ENCODE assay signal across 25 cellular contexts in genomic region chr22:45185718-45186511, GRCh38. TPM values are rescaled to one million over a fixed set of nuclear protein-coding genes. Genes with fewer than 3 reads are reported as not detected.
A peak's percentile ranks its signal among the peaks of the same experiment; 100 is the strongest.
DNase-seq lines count a peak whose midpoint lies in the region; ATAC-seq, FAIRE-seq and TF ChIP-seq lines count a peak whose summit lies in the region.
"Had no signal": no experiment of that assay in that cellular context is flagged by ENCODE, and none has a peak within 500 bp of the region (broad histone marks: within the 10 kb centered on the region; RNA-seq: fewer than 3 reads in every experiment).

No MANE protein-coding gene starts in this region.

- no peak overlapping the region for H2AK5ac ChIP-seq in H9 (ENCODE audit: insufficient read length, low read length)

- H2BK15ac ChIP-seq in H9 (ENCODE audit: low read depth, low read length) = no peak overlapping the region

- H3K23ac ChIP-seq in H9 (ENCODE audit: insufficient read length, low read depth, low read length) = no peak overlapping the region

- H4K5ac ChIP-seq in H9 (ENCODE audit: insufficient read length, low read depth, low read length) = no peak overlapping the region

- no peak overlapping the region for H2BK5ac ChIP-seq in H9 (ENCODE audit: insufficient read length, low read length)

- no peak for TF ChIP-seq CTCF in CD8-positive, alpha-beta T cell (IDR thresholded peaks at IDR 0.05)
- TF ChIP-seq CTCF in H9 (conservative IDR thresholded peaks at IDR 0.05) (no peak), kidney (IDR thresholded peaks at IDR 0.05; ENCODE audit: borderline replicate concordance, extremely low read depth, insufficient read depth) (no peak), left lung (IDR thresholded peaks at IDR 0.05) (no peak)

- no peak overlapping the region for H2BK120ac ChIP-seq in H9 (ENCODE audit: low read depth, low read length, poor library complexity, severe bottlenecking)

- POLR2A ChIA-PET in CD8-positive, alpha-beta T cell (lab: Charles Lee) = no interaction called here
- POLR2A ChIA-PET in activated CD8-positive, alpha-beta T cell treated with anti-CD3 and anti-CD28 coated beads, Interleukin-2, amount 10 ng/mL, durations not matched to agents 7 days and 5 days (lab: Charles Lee) = no interaction called here
- POLR2A ChIA-PET in naive thymus-derived CD4-positive, alpha-beta T cell (lab: Charles Lee) = interaction anchor here (1.0 kb wide), 1 partner anchor 13 kb away, joined by 3 read pairs; no protein-coding TSS in a partner anchor

- H4K20me1 ChIP-seq in H9 (ENCODE audit: control insufficient read depth, insufficient read depth, insufficient read length) = no peaks in the 10 kb centered on the region

- H3K9me3 Mint-ChIP-seq in CD8-positive, alpha-beta T cell = no peaks in the 10 kb centered on the region
- no peaks in the 10 kb centered on the region for H3K9me3 Mint-ChIP-seq in H9
- H3K9me3 Mint-ChIP-seq in activated CD8-positive, alpha-beta T cell treated with anti-CD3 and anti-CD28 coated beads, Interleukin-2, amount 10 ng/mL, durations not matched to agents 7 days and 5 days (ENCODE audit: insufficient read depth) = no peaks in the 10 kb centered on the region
- no peaks in the 10 kb centered on the region for H3K9me3 Mint-ChIP-seq in naive thymus-derived CD4-positive, alpha-beta T cell
- H3K9me3 Mint-ChIP-seq: activated T-helper 1 cell treated with anti-CD3 and anti-CD28 coated beads, Interleukin-12 subunit alpha, Interleukin-12 subunit beta, Interleukin-2, Interleukin-4 antibody, amounts not matched to agents 30 ng/mL and 10 ng/mL and 1 ng/mL, durations not matched to agents 14 hours and 24 hours and 36 hours had no signal

- H3K4me1 Mint-ChIP-seq in CD8-positive, alpha-beta T cell (ENCODE audit: low read depth) = peaks cover 19% of the 10 kb centered on the region
- H3K4me1 Mint-ChIP-seq in H9 = peaks cover 18 to 22% of the 10 kb centered on the region in 2 experiments
- peaks cover 21% of the 10 kb centered on the region for H3K4me1 Mint-ChIP-seq in activated CD8-positive, alpha-beta T cell treated with anti-CD3 and anti-CD28 coated beads, Interleukin-2, amount 10 ng/mL, durations not matched to agents 7 days and 5 days (ENCODE audit: low read depth)
- peaks cover 0 to 24% (median 13%) of the 10 kb centered on the region in 7 donors for H3K4me1 Mint-ChIP-seq in naive thymus-derived CD4-positive, alpha-beta T cell

- H3K56ac ChIP-seq in H9 (ENCODE audit: insufficient read length, low read depth, low read length) = no peak overlapping the region

- intact Hi-C loops in CD8-positive, alpha-beta T cell (cut with DNase I, micrococcal nuclease) = no loop called here
- intact Hi-C loops in naive thymus-derived CD4-positive, alpha-beta T cell (cut with micrococcal nuclease) = no loop called here
- intact Hi-C loops in kidney (cut with DNase I) (no loop called here), head of caudate nucleus (cut with DNase I) (no loop called here), left lung (cut with DNase I) (no loop called here)

- H3K36me3 Mint-ChIP-seq in CD8-positive, alpha-beta T cell = peaks cover 73% of the 10 kb centered on the region
- H3K36me3 Mint-ChIP-seq in H9 (ENCODE audit: insufficient read depth in 1 of 3, low read depth in 3 of 3) = peaks cover 35 to 69% (median 60%) of the 10 kb centered on the region in 3 experiments
- peaks cover 59% of the 10 kb centered on the region for H3K36me3 Mint-ChIP-seq in activated CD8-positive, alpha-beta T cell treated with anti-CD3 and anti-CD28 coated beads, Interleukin-2, amount 10 ng/mL, durations not matched to agents 7 days and 5 days (ENCODE audit: low read depth)
- H3K36me3 Mint-ChIP-seq in naive thymus-derived CD4-positive, alpha-beta T cell = peaks cover 3 to 40% (median 21%) of the 10 kb centered on the region in 5 donors

- peak overlapping the region; percentile 83 for H3K27ac Mint-ChIP-seq in CD8-positive, alpha-beta T cell
- H3K27ac Mint-ChIP-seq in H9 = peak overlapping the region in 2 of 3 experiments; percentile 15 to 25; a peak in 3 of 7 replicates
- peak overlapping the region; percentile 11 for H3K27ac Mint-ChIP-seq in activated CD8-positive, alpha-beta T cell treated with anti-CD3 and anti-CD28 coated beads, Interleukin-2, amount 10 ng/mL, durations not matched to agents 7 days and 5 days
- H3K27ac Mint-ChIP-seq in naive thymus-derived CD4-positive, alpha-beta T cell = peak overlapping the region; percentile 0 to 86 (median 61)
- H3K27ac Mint-ChIP-seq: activated T-helper 1 cell treated with anti-CD3 and anti-CD28 coated beads, Interleukin-12 subunit alpha, Interleukin-12 subunit beta, Interleukin-2, Interleukin-4 antibody, amounts not matched to agents 30 ng/mL and 10 ng/mL and 1 ng/mL, durations not matched to agents 14 hours and 24 hours and 36 hours had no signal

- no peaks in the 10 kb centered on the region for H3K79me2 ChIP-seq in H9 (ENCODE audit: insufficient read depth, low read length)

- no peak overlapping the region for H3K4ac ChIP-seq in H9 (ENCODE audit: low read depth, low read length)

- H2AFZ ChIP-seq in H9 (ENCODE audit: low read length) = no peak overlapping the region

- no peaks in the 10 kb centered on the region for H3K23me2 ChIP-seq in H9 (ENCODE audit: insufficient read length, low read depth, low read length, poor library complexity, severe bottlenecking)

- no peak overlapping the region for H3K4me3 Mint-ChIP-seq in CD8-positive, alpha-beta T cell
- no peak overlapping the region for H3K4me3 Mint-ChIP-seq in H9
- no peak overlapping the region for H3K4me3 Mint-ChIP-seq in activated CD8-positive, alpha-beta T cell treated with anti-CD3 and anti-CD28 coated beads, Interleukin-2, amount 10 ng/mL, durations not matched to agents 7 days and 5 days
- no peak overlapping the region for H3K4me3 Mint-ChIP-seq in naive thymus-derived CD4-positive, alpha-beta T cell
- H3K4me3 Mint-ChIP-seq: activated T-helper 1 cell treated with anti-CD3 and anti-CD28 coated beads, Interleukin-12 subunit alpha, Interleukin-12 subunit beta, Interleukin-2, Interleukin-4 antibody, amounts not matched to agents 30 ng/mL and 10 ng/mL and 1 ng/mL, durations not matched to agents 14 hours and 24 hours and 36 hours had no signal

- H3K4me1 ChIP-seq in CD8-positive, alpha-beta T cell (ENCODE audit: insufficient read depth, low read length) = peaks cover 3% of the 10 kb centered on the region
- H3K4me1 ChIP-seq in H9 (ENCODE audit: insufficient read depth, low read length) (peaks cover 5% of the 10 kb centered on the region), kidney (ENCODE audit: control insufficient read depth in 1 of 2, insufficient read depth in 1 of 2, low read depth in 1 of 2, low read length in 2 of 2) (no peaks in the 10 kb centered on the region), left lung (peaks cover 0 to 7% of the 10 kb centered on the region in 2 donors)
- no peaks in the 10 kb centered on the region for H3K4me1 ChIP-seq in naive thymus-derived CD4-positive, alpha-beta T cell (ENCODE audit: control insufficient read depth in 2 of 2, insufficient read depth in 2 of 2, low read length in 2 of 2)
- H3K4me1 ChIP-seq: body of pancreas, esophagus squamous epithelium had no signal

- peaks cover 3% of the 10 kb centered on the region for H3K79me1 ChIP-seq in H9 (ENCODE audit: insufficient read depth, low read depth, low read length, poor library complexity, severe bottlenecking)

- H3T11ph ChIP-seq in H9 (ENCODE audit: low read length) = no peak overlapping the region

- WGBS in H9 (ENCODE audit: extremely low coverage, insufficient read length, low lambda C conversion rate) = no CpG with 5 or more reads among the region's 16 CpGs

- no peak overlapping the region for H4K8ac ChIP-seq in H9 (replicated peaks; ENCODE audit: insufficient read length, low read depth, low read length)

- no peak for DNase-seq in CD8-positive, alpha-beta T cell
- DNase-seq in H9 = no peak
- DNase-seq in activated CD8-positive, alpha-beta T cell treated with anti-CD3 and anti-CD28 coated beads, Interleukin-2, amount 10 ng/mL, durations not matched to agents 7 days and 5 days = no peak
- no peak for DNase-seq in naive thymus-derived CD4-positive, alpha-beta T cell
- no peak for DNase-seq in kidney
- DNase-seq in GM03348 (ENCODE audit: low spot score) = no peak
- DNase-seq in head of caudate nucleus = no peak
- no peak for DNase-seq in left lung
- DNase-seq: activated CD4-positive, CD25-positive, alpha-beta regulatory T cell; body of pancreas; dermis blood vessel endothelial cell; esophagus squamous epithelium; HCEC 1CT; midbrain; NCI-H1105 treated with DMSO at 0.1 percent for 48 hours; NCI-H2171; NCI-H82; occipital lobe; stimulated activated CD4-positive, alpha-beta T cell treated with anti-CD3 and anti-CD28 coated beads, Interleukin-2, amount 100 ng/mL, for 48 hours; stimulated activated CD8-positive, alpha-beta memory T cell treated with anti-CD3 and anti-CD28 coated beads, Interleukin-4, amount 100 ng/mL, for 48 hours had no signal

- H3K27ac ChIP-seq in CD8-positive, alpha-beta T cell (ENCODE audit: low read depth, low read length) = no peak overlapping the region
- H3K27ac ChIP-seq in H9 (ENCODE audit: insufficient read length, low read depth, low read length) (no peak overlapping the region), kidney (ENCODE audit: low read depth in 2 of 2, low read length in 2 of 2) (no peak overlapping the region), left lung (no peak overlapping the region)
- no peak overlapping the region for H3K27ac ChIP-seq in naive thymus-derived CD4-positive, alpha-beta T cell (ENCODE audit: low read depth, low read length)
- H3K27ac ChIP-seq: body of pancreas, esophagus squamous epithelium, tibial nerve had no signal

- peaks cover 39% of the 10 kb centered on the region for H3K36me3 ChIP-seq in CD8-positive, alpha-beta T cell (ENCODE audit: insufficient read depth, low read length)
- H3K36me3 ChIP-seq in naive thymus-derived CD4-positive, alpha-beta T cell (ENCODE audit: control insufficient read depth in 2 of 3, insufficient read depth in 3 of 3, low read length in 3 of 3) = peaks cover 11 to 59% (median 16%) of the 10 kb centered on the region in 3 experiments
- H3K36me3 ChIP-seq in kidney (ENCODE audit: control insufficient read depth in 1 of 2, insufficient read depth in 2 of 2, low read length in 2 of 2) (peaks cover 11 to 20% of the 10 kb centered on the region in 2 donors), left lung (peaks cover 0 to 83% of the 10 kb centered on the region in 2 donors)

- ATAC-seq in CD8-positive, alpha-beta T cell = peak; percentile 38
- ATAC-seq in activated CD8-positive, alpha-beta T cell treated with anti-CD3 and anti-CD28 coated beads, Interleukin-2, amount 10 ng/mL, durations not matched to agents 7 days and 5 days = no peak
- ATAC-seq in naive thymus-derived CD4-positive, alpha-beta T cell = no peak
- no peak for ATAC-seq in left lung
- ATAC-seq: body of pancreas, sciatic nerve had no signal

- H2BK20ac ChIP-seq in H9 (ENCODE audit: low read depth, low read length, poor library complexity, severe bottlenecking) = no peak overlapping the region

- no peaks in the 10 kb centered on the region for H3K27me3 Mint-ChIP-seq in CD8-positive, alpha-beta T cell (ENCODE audit: low read depth)
- H3K27me3 Mint-ChIP-seq in H9 (ENCODE audit: low read depth) = no peaks in the 10 kb centered on the region
- H3K27me3 Mint-ChIP-seq in activated CD8-positive, alpha-beta T cell treated with anti-CD3 and anti-CD28 coated beads, Interleukin-2, amount 10 ng/mL, durations not matched to agents 7 days and 5 days (ENCODE audit: low read depth) = no peaks in the 10 kb centered on the region
- no peaks in the 10 kb centered on the region for H3K27me3 Mint-ChIP-seq in naive thymus-derived CD4-positive, alpha-beta T cell

- H2BK12ac ChIP-seq in H9 (ENCODE audit: insufficient read length, low read depth, low read length) = no peak overlapping the region

- H3K14ac ChIP-seq in H9 (ENCODE audit: insufficient read depth, low read length) = no peak overlapping the region

- no peak overlapping the region for H3K4me3 ChIP-seq in CD8-positive, alpha-beta T cell (ENCODE audit: low read depth, low read length)
- no peak overlapping the region for H3K4me3 ChIP-seq in naive thymus-derived CD4-positive, alpha-beta T cell (ENCODE audit: low read length)
- H3K4me3 ChIP-seq in kidney (ENCODE audit: low read length in 2 of 2) (no peak overlapping the region), left lung (no peak overlapping the region)
- H3K4me3 ChIP-seq: BLaER1 treated with 17β-estradiol and CSF1 and Interleukin-3, amounts not matched to agents 10 nM and 100 nM; body of pancreas; esophagus squamous epithelium; tibial nerve had no signal

- no peaks in the 10 kb centered on the region for H3K27me3 ChIP-seq in CD8-positive, alpha-beta T cell (ENCODE audit: insufficient read depth, low read length)
- H3K27me3 ChIP-seq in H9 (ENCODE audit: insufficient read depth, low read length) = no peaks in the 10 kb centered on the region
- no peaks in the 10 kb centered on the region for H3K27me3 ChIP-seq in naive thymus-derived CD4-positive, alpha-beta T cell (ENCODE audit: control insufficient read depth in 2 of 2, insufficient read depth in 2 of 2, low read length in 2 of 2)
- H3K27me3 ChIP-seq in left lung = no peaks in the 10 kb centered on the region
- H3K27me3 ChIP-seq: BLaER1 treated with 17β-estradiol and CSF1 and Interleukin-3, amounts not matched to agents 10 nM and 100 nM; body of pancreas; esophagus squamous epithelium; tibial nerve had no signal

- FAIRE-seq in kidney (lab: Jason Lieb, UNC) = no peak
- FAIRE-seq: keratinocyte had no signal

- H3K9me3 ChIP-seq in CD8-positive, alpha-beta T cell (ENCODE audit: low read length) = no peaks in the 10 kb centered on the region
- H3K9me3 ChIP-seq in H9 (ENCODE audit: control insufficient read depth, low read depth, low read length) (no peaks in the 10 kb centered on the region), kidney (ENCODE audit: control insufficient read depth in 1 of 2, low read length in 2 of 2) (no peaks in the 10 kb centered on the region), left lung (no peaks in the 10 kb centered on the region)
- H3K9me3 ChIP-seq in naive thymus-derived CD4-positive, alpha-beta T cell (ENCODE audit: control insufficient read depth in 2 of 3, low read length in 3 of 3) = no peaks in the 10 kb centered on the region
- H3K9me3 ChIP-seq: BLaER1 treated with 17β-estradiol and CSF1 and Interleukin-3, amounts not matched to agents 10 nM and 100 nM; body of pancreas; esophagus squamous epithelium; tibial nerve had no signal

- CTCF ChIA-PET in CD8-positive, alpha-beta T cell (lab: Charles Lee) = no interaction called here
- CTCF ChIA-PET in activated CD8-positive, alpha-beta T cell treated with anti-CD3 and anti-CD28 coated beads, Interleukin-2, amount 10 ng/mL, durations not matched to agents 7 days and 5 days (lab: Charles Lee) = interaction anchor here (0.7 kb wide), 1 partner anchor 10 kb away, joined by 3 read pairs; no protein-coding TSS in a partner anchor
- CTCF ChIA-PET in naive thymus-derived CD4-positive, alpha-beta T cell (lab: Charles Lee) = no interaction called here

- H3K18ac ChIP-seq in H9 (ENCODE audit: insufficient read length, low read depth, low read length) = no peak overlapping the region

- H3K9ac ChIP-seq in H9 (ENCODE audit: extremely low read depth, insufficient read length, low read length) (no peak overlapping the region), kidney (ENCODE audit: low read length in 2 of 2) (no peak overlapping the region)

- no peak overlapping the region for H3K4me2 ChIP-seq in H9 (ENCODE audit: insufficient read depth, insufficient read length, low read length)

- no peak overlapping the region for H4K91ac ChIP-seq in H9 (ENCODE audit: insufficient read length, low read depth, low read length)

RNA-seq across cellular contexts. Expression of gene NUP50, which starts 22.2 kb away (rescaled TPM):
- 100 to 1,000 TPM; 133 to 134 TPM for total RNA-seq in CD8-positive, alpha-beta T cell
- 125 and 134 TPM in 2 replicates for total RNA-seq in H9 (2021)
- 100 to 1,000 TPM; 161 to 167 TPM for total RNA-seq in activated CD8-positive, alpha-beta T cell treated with anti-CD3 and anti-CD28 coated beads, Interleukin-2, amount 10 ng/mL, durations not matched to agents 7 days and 5 days
- total RNA-seq in naive thymus-derived CD4-positive, alpha-beta T cell = 100 to 1,000 TPM; 107 to 151 (median 130) TPM
- polyA plus RNA-seq in naive thymus-derived CD4-positive, alpha-beta T cell = 10 to 100 TPM; 50.6 to 91.4 TPM
- total RNA-seq in kidney = 64.2 TPM
- polyA plus RNA-seq in kidney (ENCODE audit: insufficient read depth, low read depth, low replicate concordance) = 11.3 TPM
- total RNA-seq in left lung = 10 to 100 TPM; 54.7 to 70.0 TPM

RNA-seq across cellular contexts. Expression of gene KIAA0930, which starts 54.8 kb away (rescaled TPM):
- total RNA-seq in CD8-positive, alpha-beta T cell = 10 to 100 TPM in 1 of 2 experiments, 1 to 10 TPM in 1; 6.6 to 11.7 TPM
- total RNA-seq in H9 (2021) (45.3 and 46.2 TPM in 2 replicates), kidney (55.4 TPM), left lung (10 to 100 TPM; 58.9 to 78.8 TPM)
- total RNA-seq in activated CD8-positive, alpha-beta T cell treated with anti-CD3 and anti-CD28 coated beads, Interleukin-2, amount 10 ng/mL, durations not matched to agents 7 days and 5 days = 10 to 100 TPM; 48.5 to 52.4 TPM
- total RNA-seq in naive thymus-derived CD4-positive, alpha-beta T cell = 10 to 100 TPM; 13.2 to 58.2 (median 27.9) TPM
- polyA plus RNA-seq in naive thymus-derived CD4-positive, alpha-beta T cell = 1 to 10 TPM; 2.3 to 2.5 TPM
- 26.4 TPM for polyA plus RNA-seq in kidney (ENCODE audit: insufficient read depth, low read depth, low replicate concordance)

Comparison
In these comparisons a context has a peak if more than half of its experiments do, and no peak if none do; other contexts are left out.
1. H3K27ac Mint-ChIP-seq: peak in every context shown above with its lines; median percentile 83 in CD8-positive, alpha-beta T cell; 61 in naive thymus-derived CD4-positive, alpha-beta T cell; 20 in H9; 11 in activated CD8-positive, alpha-beta T cell treated with anti-CD3 and anti-CD28 coated beads, Interleukin-2, amount 10 ng/mL, durations not matched to agents 7 days and 5 days.